ENCODE assay signal across 14 cellular contexts in genomic region chr7:96085953-96086352, GRCh38.
"Had no signal": no experiment of that assay in that cellular context is flagged by ENCODE, and none has a peak within 500 bp of the region (broad histone marks: within the 10 kb centered on the region; RNA-seq: fewer than 3 reads in every experiment).

No MANE protein-coding gene starts in this region.

- DNase-seq: activated CD4-positive, alpha-beta memory T cell treated with anti-CD3 and anti-CD28 coated beads, Interleukin-2, amount 10 ng/mL, durations not matched to agents 7 days and 5 days; activated CD4-positive, alpha-beta T cell treated with anti-CD3 and anti-CD28 coated beads for 36 hours; activated CD8-positive, alpha-beta memory T cell treated with anti-CD3 and anti-CD28 coated beads, Interleukin-2, amount 10 ng/mL, durations not matched to agents 7 days and 5 days; activated naive CD4-positive, alpha-beta T cell; activated naive CD8-positive, alpha-beta T cell treated with anti-CD3 and anti-CD28 coated beads for 36 hours; amniotic stem cell; body of pancreas; immature natural killer cell; left ventricle myocardium inferior; midbrain; stimulated activated naive B cell treated with anti-CD40 and anti-IgM and Interleukin-4, amounts not matched to agents 10 μg/mL and 1 μg/mL and 100 μg/mL, for 72 hours; upper lobe of left lung had no signal

- H3K9me3 ChIP-seq: body of pancreas, left ventricle myocardium inferior, thoracic aorta, upper lobe of left lung had no signal

- H3K4me1 ChIP-seq: left ventricle myocardium inferior, upper lobe of left lung had no signal

- H3K27ac ChIP-seq: body of pancreas, left ventricle myocardium inferior, thoracic aorta, upper lobe of left lung had no signal

- H3K27me3 ChIP-seq: body of pancreas, upper lobe of left lung had no signal

- H3K4me3 ChIP-seq: body of pancreas, left ventricle myocardium inferior, thoracic aorta, upper lobe of left lung had no signal

- H3K36me3 ChIP-seq: left ventricle myocardium inferior, thoracic aorta, upper lobe of left lung had no signal

- ATAC-seq: activated CD8-positive, alpha-beta memory T cell treated with anti-CD3 and anti-CD28 coated beads, Interleukin-2, amount 10 ng/mL, durations not matched to agents 7 days and 5 days; body of pancreas; stimulated activated naive B cell treated with anti-CD40 and anti-IgM and Interleukin-4, amounts not matched to agents 10 μg/mL and 1 μg/mL and 100 μg/mL, for 72 hours; WTC11 had no signal
